Comparison of ENCODE assay signal across 12 cellular contexts in genomic region chr7:1538544-1539345, GRCh38. TPM values are rescaled to one million over a fixed set of nuclear protein-coding genes. Genes with fewer than 3 reads are reported as not detected.
DNase-seq lines count a peak whose midpoint lies in the region; ATAC-seq and TF ChIP-seq lines count a peak whose summit lies in the region.
"Had no signal": no experiment of that assay in that cellular context is flagged by ENCODE, and none has a peak within 500 bp of the region (broad histone marks: within the 10 kb centered on the region; RNA-seq: fewer than 3 reads in every experiment).

No MANE protein-coding gene starts in this region.

- H3K4me3 ChIP-seq in HCT116 (replicated peaks in 1 of 2; ENCODE audit: low read depth in 1 of 2, low read length in 2 of 2): no peak overlapping the region
- peak overlapping the region; percentile 51 for H3K4me3 ChIP-seq in lower lobe of right lung
- H3K4me3 ChIP-seq in stomach smooth muscle (ENCODE audit: low read length in 2 of 2): peak overlapping the region in 1 of 2 donors; percentile 81

- H3K4me1 Mint-ChIP-seq in chondrocyte (ENCODE audit: low read depth): peaks cover 28% of the 10 kb centered on the region

- BruUV-seq in HCT116 (replicated peaks; lab: Mats Ljungman, UMichigan): no TSS peak

- H3K9ac ChIP-seq in HCT116 (ENCODE audit: low read length) (no peak overlapping the region), stomach smooth muscle (ENCODE audit: low read length in 2 of 2) (peak overlapping the region in 1 of 2 donors; percentile 42)
- H3K9ac ChIP-seq: KMS-11 had no signal

- TF ChIP-seq RAD21 in HCT116 (IDR thresholded peaks at IDR 0.05; ENCODE audit: low read depth): no peak

- RAD21 ChIA-PET in HCT116 (lab: Charles Lee; ENCODE audit: low non-redundant PET in 1 of 2, low total read pairs in 2 of 2, uncharacterized antibody in 2 of 2, unreplicated experiment in 2 of 2): no interaction called here

- H4K20me1 ChIP-seq in HCT116 (ENCODE audit: insufficient read depth): no peaks in the 10 kb centered on the region; the same call in 1 of the 2 replicates

- H3K27ac ChIP-seq in HCT116 (ENCODE audit: low read depth, low read length): peak overlapping the region; percentile 83; the same call in 1 of the 2 replicates
- H3K27ac ChIP-seq in lower lobe of right lung: peak overlapping the region; percentile 94
- H3K27ac ChIP-seq in stomach smooth muscle (ENCODE audit: low read length): peak overlapping the region; percentile 98
- H3K27ac ChIP-seq: KMS-11 had no signal

- CTCF ChIA-PET in HCT116 (lab: Charles Lee): no interaction called here

- H3K27me3 ChIP-seq in HCT116 (ENCODE audit: insufficient read depth, low read length) (no peaks in the 10 kb centered on the region), lower lobe of right lung (ENCODE audit: low read depth) (no peaks in the 10 kb centered on the region), stomach smooth muscle (ENCODE audit: control insufficient read depth in 1 of 2, insufficient read depth in 2 of 2, low read length in 2 of 2) (no peaks in the 10 kb centered on the region)

- peak overlapping the region; percentile 77 for H3K27ac Mint-ChIP-seq in chondrocyte (ENCODE audit: unreplicated experiment)

- no peak overlapping the region for H2AFZ ChIP-seq in HCT116 (ENCODE audit: low read depth, low read length, poor library complexity, severe bottlenecking)

- H3K79me2 ChIP-seq in HCT116 (ENCODE audit: insufficient read depth, low read length): peaks cover 63% of the 10 kb centered on the region

- H3K27me3 Mint-ChIP-seq in chondrocyte (ENCODE audit: low read depth): no peaks in the 10 kb centered on the region

- H3K9me3 ChIP-seq in HCT116 (ENCODE audit: control insufficient read depth in 1 of 2, insufficient read depth in 1 of 2, low read depth in 1 of 2, low read length in 2 of 2) (no peaks in the 10 kb centered on the region), lower lobe of right lung (no peaks in the 10 kb centered on the region), stomach smooth muscle (ENCODE audit: control insufficient read depth in 2 of 2, low read length in 2 of 2) (no peaks in the 10 kb centered on the region)

- H3K4me1 ChIP-seq in HCT116 (ENCODE audit: control insufficient read depth in 1 of 2, insufficient read depth in 2 of 2, low read length in 2 of 2) (peaks cover 34 to 44% of the 10 kb centered on the region in 2 experiments), lower lobe of right lung (peaks cover 45% of the 10 kb centered on the region), stomach smooth muscle (ENCODE audit: control insufficient read depth, insufficient read depth, low read length) (peaks cover 37% of the 10 kb centered on the region)

- H3K36me3 ChIP-seq in HCT116 (ENCODE audit: control insufficient read depth in 1 of 2, insufficient read depth in 2 of 2, low read length in 2 of 2) (peaks cover 11 to 25% of the 10 kb centered on the region in 2 experiments; a peak in 3 of 4 replicates), lower lobe of right lung (peaks cover 64% of the 10 kb centered on the region), stomach smooth muscle (ENCODE audit: control insufficient read depth in 2 of 2, insufficient read depth in 2 of 2, low read length in 2 of 2) (peaks cover 7 to 14% of the 10 kb centered on the region in 2 donors)

- intact Hi-C loops in HCT116 (cut with micrococcal nuclease) (no loop called here), lower lobe of right lung (cut with DNase I) (no loop called here)

- H3K36me3 Mint-ChIP-seq in chondrocyte (ENCODE audit: low read depth): peaks cover 3% of the 10 kb centered on the region

- H3K9me2 ChIP-seq in HCT116 (ENCODE audit: insufficient read depth): no peaks in the 10 kb centered on the region

- no peaks in the 10 kb centered on the region for H3K9me3 Mint-ChIP-seq in chondrocyte (ENCODE audit: low read depth)

- TF ChIP-seq CTCF in HCT116 (IDR thresholded peaks at IDR 0.05 in 2 of 3, conservative IDR thresholded peaks at IDR 0.05 in 1 of 3; ENCODE audit: borderline replicate concordance in 1 of 3, insufficient read depth in 1 of 3, low read depth in 2 of 3, low read length in 2 of 3) (no peak), chondrocyte (IDR thresholded peaks at IDR 0.05) (no peak), lower lobe of right lung (IDR thresholded peaks at IDR 0.05) (no peak)

- TF ChIP-seq POLR2A in HCT116 (IDR thresholded peaks at IDR 0.05; ENCODE audit: borderline replicate concordance, extremely low read depth, insufficient read depth, insufficient read length): no peak

- ATAC-seq in HCT116 (no peak), lower lobe of right lung (no peak), HG02981 (IDR thresholded peaks at IDR 0.05; ENCODE audit: unreplicated experiment) (no peak), HG02970 (IDR thresholded peaks at IDR 0.05; ENCODE audit: low FRiP score, unreplicated experiment) (no peak), HG03432 (IDR thresholded peaks at IDR 0.05; ENCODE audit: unreplicated experiment) (no peak)
- ATAC-seq: left colon had no signal

- no peak for DNase-seq in HCT116 (ENCODE audit: low read depth, low spot score)
- no peak for DNase-seq in chondrocyte (ENCODE audit: low spot score)
- DNase-seq in lower lobe of right lung: no peak
- no peak for DNase-seq in superior temporal gyrus (ENCODE audit: extremely low spot score)
- DNase-seq: activated CD4-positive, alpha-beta T cell treated with anti-CD3 and anti-CD28 coated beads, Interleukin-2, amount 50 U/mL, for 48 hours; NCI-H510A had no signal

- POLR2A ChIA-PET in HCT116 (lab: Charles Lee): no interaction called here

- peak overlapping the region; percentile 61 for H3K4me3 Mint-ChIP-seq in chondrocyte (ENCODE audit: unreplicated experiment)

- H3K4me2 ChIP-seq in HCT116 (ENCODE audit: low read length): no peak overlapping the region
- H3K4me2 ChIP-seq: KMS-11 had no signal

TF ChIP-seq in HCT116, 20 proteins besides CTCF, POLR2A, EP300 and RAD21:
- no peak for TF ChIP-seq POLR2AphosphoS5 (IDR thresholded peaks at IDR 0.05; ENCODE audit: low read depth, low read length)
- no peak for TF ChIP-seq MAX (IDR thresholded peaks at IDR 0.05)
- TF ChIP-seq CBX3 (IDR thresholded peaks at IDR 0.05; ENCODE audit: low read depth): no peak
- TF ChIP-seq EGR1 (IDR thresholded peaks at IDR 0.05; ENCODE audit: low read depth): no peak
- TF ChIP-seq ATF3 (IDR thresholded peaks at IDR 0.05): no peak
- no peak for TF ChIP-seq CEBPB (IDR thresholded peaks at IDR 0.05; ENCODE audit: low read depth)
- no peak for TF ChIP-seq SIN3A (IDR thresholded peaks at IDR 0.05; ENCODE audit: low read depth)
- no peak for TF ChIP-seq SRF (IDR thresholded peaks at IDR 0.05; ENCODE audit: low read depth)
- TF ChIP-seq REST (IDR thresholded peaks at IDR 0.05; ENCODE audit: low read depth): no peak
- TF ChIP-seq ZNF274 (IDR thresholded peaks at IDR 0.05; ENCODE audit: low read depth, low read length): no peak
- no peak for TF ChIP-seq SP1 (IDR thresholded peaks at IDR 0.05; ENCODE audit: low read depth)
- TF ChIP-seq TCF7L2 (IDR thresholded peaks at IDR 0.05; ENCODE audit: borderline replicate concordance, extremely low read depth, insufficient read depth, insufficient read length): no peak
- no peak for TF ChIP-seq FOSL1 (IDR thresholded peaks at IDR 0.05; ENCODE audit: low read depth)

RNA-seq across cellular contexts. Expression of gene MAFK, which starts 8.2 kb away (rescaled TPM):
- 56.3 TPM for total RNA-seq in HCT116 (2021; ENCODE audit: unreplicated experiment)
- 35.3 and 61.9 TPM in 2 replicates for polyA plus RNA-seq in HCT116 (2012)
- total RNA-seq in chondrocyte: 21.4 to 36.1 TPM (median 35.9 TPM) in 3 replicates
- total RNA-seq in lower lobe of right lung: 49.7 TPM

RNA-seq across cellular contexts. Expression of gene TMEM184A, which starts 17.3 kb away (rescaled TPM):
- total RNA-seq in HCT116 (2021; ENCODE audit: unreplicated experiment): 34.8 TPM
- 21.4 and 21.7 TPM in 2 replicates for polyA plus RNA-seq in HCT116 (2012)
- total RNA-seq in chondrocyte: 0.07 to 0.22 TPM (median 0.15 TPM) in 3 replicates
- 4.3 TPM for total RNA-seq in lower lobe of right lung

RNA-seq across cellular contexts. Expression of gene PSMG3, which starts 31.1 kb away (rescaled TPM):
- 60.9 TPM for total RNA-seq in HCT116 (2021; ENCODE audit: unreplicated experiment)
- polyA plus RNA-seq in HCT116 (2012): 82.1 and 82.9 TPM in 2 replicates
- 29.9 to 31.9 TPM (median 31.7 TPM) in 3 replicates for total RNA-seq in chondrocyte
- total RNA-seq in lower lobe of right lung: 19.7 TPM

RNA-seq across cellular contexts. Expression of gene INTS1, which starts 34.6 kb away (rescaled TPM):
- total RNA-seq in HCT116 (2021; ENCODE audit: unreplicated experiment): 167 TPM
- 100 TPM in 2 replicates for polyA plus RNA-seq in HCT116 (2012)
- total RNA-seq in chondrocyte: 74.8 to 94.4 TPM (median 80.4 TPM) in 3 replicates
- 50.8 TPM for total RNA-seq in lower lobe of right lung
